ENCODE assay signal across 7 cellular contexts in genomic region chrX:45769919-45770582, GRCh38.
DNase-seq lines count a peak whose midpoint lies in the region; TF ChIP-seq lines count a peak whose summit lies in the region.

No MANE protein-coding gene starts in this region.

- H3K27ac Mint-ChIP-seq in activated T-helper 2 cell treated with anti-CD3 and anti-CD28 coated beads, Interferon-gamma antibody, Interleukin-2, Interleukin-4, amounts not matched to agents 10 μg/mL and 5 μg/mL and 100 μg/mL, durations not matched to agents 14 hours and 24 hours and 36 hours = peak overlapping the region; percentile 94

- in situ Hi-C loops in GM13977 (cut with MboI; ENCODE audit: low pct_unique_long_range_greater_than_20kb, low sequenced_read_pairs, unreplicated experiment) = no loop called here

- H3K4me1 Mint-ChIP-seq in activated T-helper 2 cell treated with anti-CD3 and anti-CD28 coated beads, Interferon-gamma antibody, Interleukin-2, Interleukin-4, amounts not matched to agents 10 μg/mL and 5 μg/mL and 100 μg/mL, durations not matched to agents 14 hours and 24 hours and 36 hours (ENCODE audit: low read depth) = peaks cover 53% of the 10 kb centered on the region

- peaks cover 70% of the 10 kb centered on the region for H3K36me3 Mint-ChIP-seq in activated T-helper 2 cell treated with anti-CD3 and anti-CD28 coated beads, Interferon-gamma antibody, Interleukin-2, Interleukin-4, amounts not matched to agents 10 μg/mL and 5 μg/mL and 100 μg/mL, durations not matched to agents 14 hours and 24 hours and 36 hours (ENCODE audit: low read depth)

- DNase-seq in GM13977 (ENCODE audit: low spot score) (peak; percentile 47), GOT3 (lab: John Stamatoyannopoulos, UW) (peak; percentile 36), LoVo (ENCODE audit: low spot score) (peak; percentile 52), glomerular visceral epithelial cell (ENCODE audit: extremely low spot score) (peak; percentile 91), renal cortical epithelial cell (ENCODE audit: low read depth) (peak; percentile 93), putamen (ENCODE audit: low spot score) (no peak)
- peak; percentile 11 for DNase-seq in activated T-helper 2 cell treated with anti-CD3 and anti-CD28 coated beads, Interferon-gamma antibody, Interleukin-2, Interleukin-4, amounts not matched to agents 10 μg/mL and 5 μg/mL and 100 μg/mL, durations not matched to agents 14 hours and 24 hours and 36 hours (ENCODE audit: low spot score)

- intact Hi-C loops in activated T-helper 2 cell treated with anti-CD3 and anti-CD28 coated beads, Interferon-gamma antibody, Interleukin-2, Interleukin-4, amounts not matched to agents 10 μg/mL and 5 μg/mL and 100 μg/mL, durations not matched to agents 14 hours and 24 hours and 36 hours (cut with micrococcal nuclease) = no loop called here

- H3K27me3 Mint-ChIP-seq in activated T-helper 2 cell treated with anti-CD3 and anti-CD28 coated beads, Interferon-gamma antibody, Interleukin-2, Interleukin-4, amounts not matched to agents 10 μg/mL and 5 μg/mL and 100 μg/mL, durations not matched to agents 14 hours and 24 hours and 36 hours (ENCODE audit: low read depth) = no peaks in the 10 kb centered on the region

- H3K4me3 Mint-ChIP-seq in activated T-helper 2 cell treated with anti-CD3 and anti-CD28 coated beads, Interferon-gamma antibody, Interleukin-2, Interleukin-4, amounts not matched to agents 10 μg/mL and 5 μg/mL and 100 μg/mL, durations not matched to agents 14 hours and 24 hours and 36 hours (ENCODE audit: low read depth) = peak overlapping the region; percentile 96

- no peaks in the 10 kb centered on the region for H3K9me3 Mint-ChIP-seq in activated T-helper 2 cell treated with anti-CD3 and anti-CD28 coated beads, Interferon-gamma antibody, Interleukin-2, Interleukin-4, amounts not matched to agents 10 μg/mL and 5 μg/mL and 100 μg/mL, durations not matched to agents 14 hours and 24 hours and 36 hours

- TF ChIP-seq CTCF in GM13977 (IDR thresholded peaks at IDR 0.05; ENCODE audit: extremely low read depth, insufficient read depth, missing control alignments) = no peak
